25 cellular contexts compared by ENCODE assay signal in the genomic region with DNA sequence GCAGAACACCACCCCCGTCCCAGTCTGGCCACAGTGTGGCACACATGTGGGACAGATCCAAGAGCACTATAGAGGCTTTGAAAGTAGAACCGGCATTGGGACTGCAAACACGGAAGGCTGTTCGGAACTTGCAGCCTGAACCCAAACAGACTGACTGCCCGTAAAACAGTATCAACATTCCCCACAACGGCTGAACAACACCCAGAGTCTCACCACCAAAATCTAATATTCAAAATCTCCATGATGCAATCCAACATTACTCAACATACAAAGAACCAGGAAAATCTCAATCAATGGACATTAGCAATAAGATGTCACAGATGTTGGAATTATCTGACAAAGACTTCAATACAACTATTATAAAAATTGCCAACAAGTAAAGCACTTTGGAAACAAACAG.
"Had no signal": no experiment of that assay in that cellular context is flagged by ENCODE, and none has a peak within 500 bp of the region (broad histone marks: within the 10 kb centered on the region; RNA-seq: fewer than 3 reads in every experiment).

No MANE protein-coding gene starts in this region.

- H3K4me1 ChIP-seq: breast epithelium had no signal

- H3K9me3 Mint-ChIP-seq: activated B cell treated with CpG ODN at 0.5 μM for 24 hours; activated CD4-positive, alpha-beta T cell treated with anti-CD3 and anti-CD28 coated beads, Interleukin-2, amount 10 ng/mL, durations not matched to agents 24 days and 14 days; activated naive CD4-positive, alpha-beta T cell treated with anti-CD3 and anti-CD28 coated beads, Interleukin-2, amount 50 U/mL, for 24 hours; activated T-cell treated with anti-CD3 and anti-CD28 coated beads, Interleukin-2, amount 50 U/mL, for 24 hours; activated T-helper 1 cell treated with anti-CD3 and anti-CD28 coated beads, Interleukin-12 subunit alpha, Interleukin-12 subunit beta, Interleukin-2, Interleukin-4 antibody, amounts not matched to agents 30 ng/mL and 10 ng/mL and 1 ng/mL, durations not matched to agents 14 hours and 24 hours and 36 hours; T-cell had no signal

- H3K4me3 ChIP-seq: breast epithelium, SK-N-MC had no signal

- H3K27ac ChIP-seq: SK-N-MC had no signal

- H3K36me3 Mint-ChIP-seq: activated CD8-positive, alpha-beta memory T cell treated with anti-CD3 and anti-CD28 coated beads, Interleukin-2, amount 10 ng/mL, durations not matched to agents 7 days and 5 days; activated naive CD4-positive, alpha-beta T cell treated with anti-CD3 and anti-CD28 coated beads, Interleukin-2, amount 50 U/mL, for 24 hours; T-cell had no signal

- H3K27me3 ChIP-seq: breast epithelium had no signal

- H3K27ac Mint-ChIP-seq: activated B cell treated with CpG ODN at 0.5 μM for 24 hours; activated CD4-positive, alpha-beta T cell treated with anti-CD3 and anti-CD28 coated beads, Interleukin-2, amount 10 ng/mL, durations not matched to agents 24 days and 14 days; activated CD8-positive, alpha-beta memory T cell treated with anti-CD3 and anti-CD28 coated beads, Interleukin-2, amount 10 ng/mL, durations not matched to agents 7 days and 5 days; activated naive CD4-positive, alpha-beta T cell treated with anti-CD3 and anti-CD28 coated beads, Interleukin-2, amount 50 U/mL, for 24 hours; activated T-cell treated with anti-CD3 and anti-CD28 coated beads, Interleukin-2, amount 50 U/mL, for 24 hours; activated T-helper 1 cell treated with anti-CD3 and anti-CD28 coated beads, Interleukin-12 subunit alpha, Interleukin-12 subunit beta, Interleukin-2, Interleukin-4 antibody, amounts not matched to agents 30 ng/mL and 10 ng/mL and 1 ng/mL, durations not matched to agents 14 hours and 24 hours and 36 hours; T-cell had no signal

- ATAC-seq: activated CD8-positive, alpha-beta memory T cell treated with anti-CD3 and anti-CD28 coated beads, Interleukin-2, amount 10 ng/mL, durations not matched to agents 7 days and 5 days; T-cell had no signal

- H3K36me3 ChIP-seq: breast epithelium had no signal

- DNase-seq: activated B cell treated with CpG ODN at 0.5 μM for 24 hours; activated CD4-positive, alpha-beta T cell treated with anti-CD3 and anti-CD28 coated beads for 1 hour; activated CD4-positive, alpha-beta T cell treated with anti-CD3 and anti-CD28 coated beads, Interleukin-2, amount 10 ng/mL, durations not matched to agents 24 days and 14 days; activated CD4-positive, alpha-beta T cell treated with anti-CD3 and anti-CD28 coated beads, Interleukin-2, amount 50 U/mL, for 48 hours; activated CD8-positive, alpha-beta memory T cell treated with anti-CD3 and anti-CD28 coated beads, Interleukin-2, amount 10 ng/mL, durations not matched to agents 7 days and 5 days; activated effector memory CD4-positive, alpha-beta T cell treated with Interleukin-2 at 50 U/mL for 16 hours; activated naive CD4-positive, alpha-beta T cell; activated T-cell treated with anti-CD3 and anti-CD28 coated beads, Interleukin-2, amount 50 U/mL, for 24 hours; aorta; KG1; NCI-H1048; NCI-H146; NCI-H187 treated with DMSO at 0.1 percent for 48 hours; NCI-H2081 treated with DMSO at 0.1 percent for 48 hours; NCI-H526; NCI-H82; SIG-M5; T-cell; T-helper 2 cell; T1000 had no signal

- H3K4me1 Mint-ChIP-seq: activated B cell treated with CpG ODN at 0.5 μM for 24 hours; activated CD4-positive, alpha-beta T cell treated with anti-CD3 and anti-CD28 coated beads, Interleukin-2, amount 10 ng/mL, durations not matched to agents 24 days and 14 days; activated CD8-positive, alpha-beta memory T cell treated with anti-CD3 and anti-CD28 coated beads, Interleukin-2, amount 10 ng/mL, durations not matched to agents 7 days and 5 days; activated naive CD4-positive, alpha-beta T cell treated with anti-CD3 and anti-CD28 coated beads, Interleukin-2, amount 50 U/mL, for 24 hours had no signal

- FAIRE-seq: TTC549 had no signal

- H3K9me3 ChIP-seq: breast epithelium had no signal

- H3K4me3 Mint-ChIP-seq: activated B cell treated with CpG ODN at 0.5 μM for 24 hours; activated CD4-positive, alpha-beta T cell treated with anti-CD3 and anti-CD28 coated beads, Interleukin-2, amount 10 ng/mL, durations not matched to agents 24 days and 14 days; activated CD8-positive, alpha-beta memory T cell treated with anti-CD3 and anti-CD28 coated beads, Interleukin-2, amount 10 ng/mL, durations not matched to agents 7 days and 5 days; activated naive CD4-positive, alpha-beta T cell treated with anti-CD3 and anti-CD28 coated beads, Interleukin-2, amount 50 U/mL, for 24 hours; activated T-cell treated with anti-CD3 and anti-CD28 coated beads, Interleukin-2, amount 50 U/mL, for 24 hours; activated T-helper 1 cell treated with anti-CD3 and anti-CD28 coated beads, Interleukin-12 subunit alpha, Interleukin-12 subunit beta, Interleukin-2, Interleukin-4 antibody, amounts not matched to agents 30 ng/mL and 10 ng/mL and 1 ng/mL, durations not matched to agents 14 hours and 24 hours and 36 hours; T-cell had no signal
